ENCODE assay signal across 1 cellular context in the genomic region with DNA sequence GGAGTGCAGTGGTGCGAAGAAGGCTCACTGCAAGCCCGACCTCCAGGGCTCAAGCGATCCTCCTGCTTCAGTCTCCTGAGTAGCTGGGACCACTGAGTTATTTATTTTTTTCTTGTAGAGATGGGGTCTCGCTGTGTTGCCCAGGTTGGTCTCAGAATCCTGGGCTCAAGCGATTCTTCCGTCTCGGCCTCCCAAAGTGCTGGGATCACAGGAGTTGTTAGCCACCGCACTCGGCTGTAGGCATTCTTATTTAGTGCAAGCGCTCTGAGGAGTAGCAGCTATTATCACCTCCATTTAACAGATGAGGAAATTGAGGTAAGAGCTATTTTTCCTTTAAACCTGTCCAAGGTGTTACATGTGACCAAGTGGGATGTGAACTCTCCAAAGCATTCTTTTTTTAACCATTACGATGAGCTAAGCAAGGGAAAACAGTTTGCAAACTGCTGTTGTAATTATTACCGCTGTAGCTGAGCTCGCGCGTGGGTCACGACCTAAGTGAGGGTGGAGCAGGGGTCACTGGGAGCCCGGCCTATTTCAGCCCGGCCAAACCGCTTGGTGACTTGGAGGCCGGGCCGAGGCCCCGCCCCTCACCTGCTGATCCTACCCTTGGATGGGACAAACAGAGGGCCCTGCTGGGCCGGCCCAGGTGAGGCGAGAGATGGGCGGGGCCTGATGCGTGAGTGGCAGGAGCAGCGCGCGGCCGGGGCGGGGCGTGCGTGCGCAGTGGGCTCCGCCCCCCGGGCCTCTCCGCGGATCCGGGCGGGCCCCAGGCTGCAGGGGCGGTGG.
TF ChIP-seq lines count a peak whose summit lies in the region.

No MANE protein-coding gene starts in this region.

TF ChIP-seq in HepG2, 621 proteins besides CTCF, POLR2A, EP300 and RAD21 (continued from another document and continues in another):
- TF ChIP-seq, protein P1, sequence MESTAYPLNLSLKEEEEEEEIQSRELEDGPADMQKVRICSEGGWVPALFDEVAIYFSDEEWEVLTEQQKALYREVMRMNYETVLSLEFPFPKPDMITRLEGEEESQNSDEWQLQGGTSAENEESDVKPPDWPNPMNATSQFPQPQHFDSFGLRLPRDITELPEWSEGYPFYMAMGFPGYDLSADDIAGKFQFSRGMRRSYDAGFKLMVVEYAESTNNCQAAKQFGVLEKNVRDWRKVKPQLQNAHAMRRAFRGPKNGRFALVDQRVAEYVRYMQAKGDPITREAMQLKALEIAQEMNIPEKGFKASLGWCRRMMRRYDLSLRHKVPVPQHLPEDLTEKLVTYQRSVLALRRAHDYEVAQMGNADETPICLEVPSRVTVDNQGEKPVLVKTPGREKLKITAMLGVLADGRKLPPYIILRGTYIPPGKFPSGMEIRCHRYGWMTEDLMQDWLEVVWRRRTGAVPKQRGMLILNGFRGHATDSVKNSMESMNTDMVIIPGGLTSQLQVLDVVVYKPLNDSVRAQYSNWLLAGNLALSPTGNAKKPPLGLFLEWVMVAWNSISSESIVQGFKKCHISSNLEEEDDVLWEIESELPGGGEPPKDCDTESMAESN (CRISPR knock-in tag; conservative IDR thresholded peaks at IDR 0.05), result no peak
- TF ChIP-seq ZNF33B (CRISPR knock-in tag; IDR thresholded peaks at IDR 0.05) (no peak), ZNF446 (CRISPR knock-in tag; IDR thresholded peaks at IDR 0.05) (no peak), ATF7-NPFF (CRISPR knock-in tag; IDR thresholded peaks at IDR 0.05; ENCODE audit: low read depth) (no peak), ZNF563 (CRISPR knock-in tag; IDR thresholded peaks at IDR 0.05) (no peak), NR2F6 (IDR thresholded peaks at IDR 0.05) (no peak), NR2F6 (CRISPR knock-in tag; IDR thresholded peaks at IDR 0.05) (peak; percentile 33; the same call in 1 of the 2 replicates), ZNF7 (CRISPR knock-in tag; IDR thresholded peaks at IDR 0.05) (no peak), ZNF121 (CRISPR knock-in tag; IDR thresholded peaks at IDR 0.05) (peak; percentile 96), ZNF33A (CRISPR knock-in tag; IDR thresholded peaks at IDR 0.05; ENCODE audit: borderline replicate concordance) (no peak), ZFY (CRISPR knock-in tag; IDR thresholded peaks at IDR 0.05) (peak; percentile 25; the same call in 1 of the 2 replicates), CBFB (CRISPR knock-in tag; IDR thresholded peaks at IDR 0.05) (no peak), KAT7 (CRISPR knock-in tag; IDR thresholded peaks at IDR 0.05; ENCODE audit: borderline replicate concordance) (no peak), KLF13 (CRISPR knock-in tag; IDR thresholded peaks at IDR 0.05) (no peak), NFRKB (IDR thresholded peaks at IDR 0.05) (no peak), PHB2 (IDR thresholded peaks at IDR 0.05; ENCODE audit: partially characterized antibody) (no peak), ZNF160 (CRISPR knock-in tag; IDR thresholded peaks at IDR 0.05) (no peak), ZNF430 (CRISPR knock-in tag; IDR thresholded peaks at IDR 0.05) (no peak), GZF1 (CRISPR knock-in tag; IDR thresholded peaks at IDR 0.05) (no peak), KLF15 (CRISPR knock-in tag; IDR thresholded peaks at IDR 0.05; ENCODE audit: borderline replicate concordance) (no peak), ZNF569 (CRISPR knock-in tag; IDR thresholded peaks at IDR 0.05; ENCODE audit: borderline replicate concordance) (no peak), CBX2 (IDR thresholded peaks at IDR 0.05; ENCODE audit: low read depth, low read length) (no peak), CBX2 (CRISPR knock-in tag; IDR thresholded peaks at IDR 0.05; ENCODE audit: low read depth) (no peak), KMT2A (CRISPR knock-in tag; IDR thresholded peaks at IDR 0.05) (no peak), ZNF205 (CRISPR knock-in tag; IDR thresholded peaks at IDR 0.05) (no peak), ZNF598 (CRISPR knock-in tag; IDR thresholded peaks at IDR 0.05; ENCODE audit: borderline replicate concordance) (no peak), BRD4 (CRISPR knock-in tag; IDR thresholded peaks at IDR 0.05) (no peak), ETV6 (CRISPR knock-in tag; conservative IDR thresholded peaks at IDR 0.05) (no peak), FOXP1 (IDR thresholded peaks at IDR 0.05) (no peak), FOXP1 (CRISPR knock-in tag; IDR thresholded peaks at IDR 0.05) (no peak), SMARCC2 (IDR thresholded peaks at IDR 0.05) (no peak)
- TF ChIP-seq, protein P2, sequence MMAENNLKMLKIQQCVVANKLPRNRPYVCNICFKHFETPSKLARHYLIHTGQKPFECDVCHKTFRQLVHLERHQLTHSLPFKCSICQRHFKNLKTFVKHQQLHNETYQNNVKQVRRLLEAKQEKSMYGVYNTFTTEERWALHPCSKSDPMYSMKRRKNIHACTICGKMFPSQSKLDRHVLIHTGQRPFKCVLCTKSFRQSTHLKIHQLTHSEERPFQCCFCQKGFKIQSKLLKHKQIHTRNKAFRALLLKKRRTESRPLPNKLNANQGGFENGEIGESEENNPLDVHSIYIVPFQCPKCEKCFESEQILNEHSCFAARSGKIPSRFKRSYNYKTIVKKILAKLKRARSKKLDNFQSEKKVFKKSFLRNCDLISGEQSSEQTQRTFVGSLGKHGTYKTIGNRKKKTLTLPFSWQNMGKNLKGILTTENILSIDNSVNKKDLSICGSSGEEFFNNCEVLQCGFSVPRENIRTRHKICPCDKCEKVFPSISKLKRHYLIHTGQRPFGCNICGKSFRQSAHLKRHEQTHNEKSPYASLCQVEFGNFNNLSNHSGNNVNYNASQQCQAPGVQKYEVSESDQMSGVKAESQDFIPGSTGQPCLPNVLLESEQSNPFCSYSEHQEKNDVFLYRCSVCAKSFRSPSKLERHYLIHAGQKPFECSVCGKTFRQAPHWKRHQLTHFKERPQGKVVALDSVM (CRISPR knock-in tag; IDR thresholded peaks at IDR 0.05), result 0 out of 2 replicates have a peak, but pooled peaks have one; percentile 11
- TF ChIP-seq, protein P3, sequence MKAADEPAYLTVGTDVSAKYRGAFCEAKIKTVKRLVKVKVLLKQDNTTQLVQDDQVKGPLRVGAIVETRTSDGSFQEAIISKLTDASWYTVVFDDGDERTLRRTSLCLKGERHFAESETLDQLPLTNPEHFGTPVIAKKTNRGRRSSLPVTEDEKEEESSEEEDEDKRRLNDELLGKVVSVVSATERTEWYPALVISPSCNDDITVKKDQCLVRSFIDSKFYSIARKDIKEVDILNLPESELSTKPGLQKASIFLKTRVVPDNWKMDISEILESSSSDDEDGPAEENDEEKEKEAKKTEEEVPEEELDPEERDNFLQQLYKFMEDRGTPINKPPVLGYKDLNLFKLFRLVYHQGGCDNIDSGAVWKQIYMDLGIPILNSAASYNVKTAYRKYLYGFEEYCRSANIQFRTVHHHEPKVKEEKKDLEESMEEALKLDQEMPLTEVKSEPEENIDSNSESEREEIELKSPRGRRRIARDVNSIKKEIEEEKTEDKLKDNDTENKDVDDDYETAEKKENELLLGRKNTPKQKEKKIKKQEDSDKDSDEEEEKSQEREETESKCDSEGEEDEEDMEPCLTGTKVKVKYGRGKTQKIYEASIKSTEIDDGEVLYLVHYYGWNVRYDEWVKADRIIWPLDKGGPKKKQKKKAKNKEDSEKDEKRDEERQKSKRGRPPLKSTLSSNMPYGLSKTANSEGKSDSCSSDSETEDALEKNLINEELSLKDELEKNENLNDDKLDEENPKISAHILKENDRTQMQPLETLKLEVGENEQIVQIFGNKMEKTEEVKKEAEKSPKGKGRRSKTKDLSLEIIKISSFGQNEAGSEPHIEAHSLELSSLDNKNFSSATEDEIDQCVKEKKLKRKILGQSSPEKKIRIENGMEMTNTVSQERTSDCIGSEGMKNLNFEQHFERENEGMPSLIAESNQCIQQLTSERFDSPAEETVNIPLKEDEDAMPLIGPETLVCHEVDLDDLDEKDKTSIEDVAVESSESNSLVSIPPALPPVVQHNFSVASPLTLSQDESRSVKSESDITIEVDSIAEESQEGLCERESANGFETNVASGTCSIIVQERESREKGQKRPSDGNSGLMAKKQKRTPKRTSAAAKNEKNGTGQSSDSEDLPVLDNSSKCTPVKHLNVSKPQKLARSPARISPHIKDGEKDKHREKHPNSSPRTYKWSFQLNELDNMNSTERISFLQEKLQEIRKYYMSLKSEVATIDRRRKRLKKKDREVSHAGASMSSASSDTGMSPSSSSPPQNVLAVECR (CRISPR knock-in tag; IDR thresholded peaks at IDR 0.05; ENCODE audit: borderline replicate concordance), result no peak
- TF ChIP-seq, protein P4, sequence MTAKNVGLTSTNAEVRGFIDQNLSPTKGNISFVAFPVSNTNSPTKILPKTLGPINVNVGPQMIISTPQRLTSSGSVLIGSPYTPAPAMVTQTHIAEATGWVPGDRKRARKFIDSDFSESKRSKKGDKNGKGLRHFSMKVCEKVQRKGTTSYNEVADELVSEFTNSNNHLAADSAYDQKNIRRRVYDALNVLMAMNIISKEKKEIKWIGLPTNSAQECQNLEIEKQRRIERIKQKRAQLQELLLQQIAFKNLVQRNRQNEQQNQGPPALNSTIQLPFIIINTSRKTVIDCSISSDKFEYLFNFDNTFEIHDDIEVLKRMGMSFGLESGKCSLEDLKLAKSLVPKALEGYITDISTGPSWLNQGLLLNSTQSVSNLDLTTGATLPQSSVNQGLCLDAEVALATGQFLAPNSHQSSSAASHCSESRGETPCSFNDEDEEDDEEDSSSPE (CRISPR knock-in tag; IDR thresholded peaks at IDR 0.05), result no peak
- TF ChIP-seq, protein P5, sequence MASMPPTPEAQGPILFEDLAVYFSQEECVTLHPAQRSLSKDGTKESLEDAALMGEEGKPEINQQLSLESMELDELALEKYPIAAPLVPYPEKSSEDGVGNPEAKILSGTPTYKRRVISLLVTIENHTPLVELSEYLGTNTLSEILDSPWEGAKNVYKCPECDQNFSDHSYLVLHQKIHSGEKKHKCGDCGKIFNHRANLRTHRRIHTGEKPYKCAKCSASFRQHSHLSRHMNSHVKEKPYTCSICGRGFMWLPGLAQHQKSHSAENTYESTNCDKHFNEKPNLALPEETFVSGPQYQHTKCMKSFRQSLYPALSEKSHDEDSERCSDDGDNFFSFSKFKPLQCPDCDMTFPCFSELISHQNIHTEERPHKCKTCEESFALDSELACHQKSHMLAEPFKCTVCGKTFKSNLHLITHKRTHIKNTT (CRISPR knock-in tag; IDR thresholded peaks at IDR 0.05), result no peak
- TF ChIP-seq, protein P6, sequence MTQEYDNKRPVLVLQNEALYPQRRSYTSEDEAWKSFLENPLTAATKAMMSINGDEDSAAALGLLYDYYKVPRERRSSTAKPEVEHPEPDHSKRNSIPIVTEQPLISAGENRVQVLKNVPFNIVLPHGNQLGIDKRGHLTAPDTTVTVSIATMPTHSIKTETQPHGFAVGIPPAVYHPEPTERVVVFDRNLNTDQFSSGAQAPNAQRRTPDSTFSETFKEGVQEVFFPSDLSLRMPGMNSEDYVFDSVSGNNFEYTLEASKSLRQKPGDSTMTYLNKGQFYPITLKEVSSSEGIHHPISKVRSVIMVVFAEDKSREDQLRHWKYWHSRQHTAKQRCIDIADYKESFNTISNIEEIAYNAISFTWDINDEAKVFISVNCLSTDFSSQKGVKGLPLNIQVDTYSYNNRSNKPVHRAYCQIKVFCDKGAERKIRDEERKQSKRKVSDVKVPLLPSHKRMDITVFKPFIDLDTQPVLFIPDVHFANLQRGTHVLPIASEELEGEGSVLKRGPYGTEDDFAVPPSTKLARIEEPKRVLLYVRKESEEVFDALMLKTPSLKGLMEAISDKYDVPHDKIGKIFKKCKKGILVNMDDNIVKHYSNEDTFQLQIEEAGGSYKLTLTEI (CRISPR knock-in tag; conservative IDR thresholded peaks at IDR 0.05), result no peak
- TF ChIP-seq, protein P7, sequence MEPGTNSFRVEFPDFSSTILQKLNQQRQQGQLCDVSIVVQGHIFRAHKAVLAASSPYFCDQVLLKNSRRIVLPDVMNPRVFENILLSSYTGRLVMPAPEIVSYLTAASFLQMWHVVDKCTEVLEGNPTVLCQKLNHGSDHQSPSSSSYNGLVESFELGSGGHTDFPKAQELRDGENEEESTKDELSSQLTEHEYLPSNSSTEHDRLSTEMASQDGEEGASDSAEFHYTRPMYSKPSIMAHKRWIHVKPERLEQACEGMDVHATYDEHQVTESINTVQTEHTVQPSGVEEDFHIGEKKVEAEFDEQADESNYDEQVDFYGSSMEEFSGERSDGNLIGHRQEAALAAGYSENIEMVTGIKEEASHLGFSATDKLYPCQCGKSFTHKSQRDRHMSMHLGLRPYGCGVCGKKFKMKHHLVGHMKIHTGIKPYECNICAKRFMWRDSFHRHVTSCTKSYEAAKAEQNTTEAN (CRISPR knock-in tag; conservative IDR thresholded peaks at IDR 0.05), result no peak
- TF ChIP-seq, protein P8, sequence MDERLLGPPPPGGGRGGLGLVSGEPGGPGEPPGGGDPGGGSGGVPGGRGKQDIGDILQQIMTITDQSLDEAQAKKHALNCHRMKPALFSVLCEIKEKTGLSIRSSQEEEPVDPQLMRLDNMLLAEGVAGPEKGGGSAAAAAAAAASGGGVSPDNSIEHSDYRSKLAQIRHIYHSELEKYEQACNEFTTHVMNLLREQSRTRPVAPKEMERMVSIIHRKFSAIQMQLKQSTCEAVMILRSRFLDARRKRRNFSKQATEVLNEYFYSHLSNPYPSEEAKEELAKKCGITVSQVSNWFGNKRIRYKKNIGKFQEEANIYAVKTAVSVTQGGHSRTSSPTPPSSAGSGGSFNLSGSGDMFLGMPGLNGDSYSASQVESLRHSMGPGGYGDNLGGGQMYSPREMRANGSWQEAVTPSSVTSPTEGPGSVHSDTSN (CRISPR knock-in tag; IDR thresholded peaks at IDR 0.05), result peak; percentile 80
- TF ChIP-seq, protein P9, sequence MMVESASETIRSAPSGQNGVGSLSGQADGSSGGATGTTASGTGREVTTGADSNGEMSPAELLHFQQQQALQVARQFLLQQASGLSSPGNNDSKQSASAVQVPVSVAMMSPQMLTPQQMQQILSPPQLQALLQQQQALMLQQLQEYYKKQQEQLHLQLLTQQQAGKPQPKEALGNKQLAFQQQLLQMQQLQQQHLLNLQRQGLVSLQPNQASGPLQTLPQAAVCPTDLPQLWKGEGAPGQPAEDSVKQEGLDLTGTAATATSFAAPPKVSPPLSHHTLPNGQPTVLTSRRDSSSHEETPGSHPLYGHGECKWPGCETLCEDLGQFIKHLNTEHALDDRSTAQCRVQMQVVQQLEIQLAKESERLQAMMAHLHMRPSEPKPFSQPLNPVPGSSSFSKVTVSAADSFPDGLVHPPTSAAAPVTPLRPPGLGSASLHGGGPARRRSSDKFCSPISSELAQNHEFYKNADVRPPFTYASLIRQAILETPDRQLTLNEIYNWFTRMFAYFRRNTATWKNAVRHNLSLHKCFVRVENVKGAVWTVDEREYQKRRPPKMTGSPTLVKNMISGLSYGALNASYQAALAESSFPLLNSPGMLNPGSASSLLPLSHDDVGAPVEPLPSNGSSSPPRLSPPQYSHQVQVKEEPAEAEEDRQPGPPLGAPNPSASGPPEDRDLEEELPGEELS (CRISPR knock-in tag; IDR thresholded peaks at IDR 0.05), result peak; percentile 24; the same call in 1 of the 2 replicates
- TF ChIP-seq, protein P10, sequence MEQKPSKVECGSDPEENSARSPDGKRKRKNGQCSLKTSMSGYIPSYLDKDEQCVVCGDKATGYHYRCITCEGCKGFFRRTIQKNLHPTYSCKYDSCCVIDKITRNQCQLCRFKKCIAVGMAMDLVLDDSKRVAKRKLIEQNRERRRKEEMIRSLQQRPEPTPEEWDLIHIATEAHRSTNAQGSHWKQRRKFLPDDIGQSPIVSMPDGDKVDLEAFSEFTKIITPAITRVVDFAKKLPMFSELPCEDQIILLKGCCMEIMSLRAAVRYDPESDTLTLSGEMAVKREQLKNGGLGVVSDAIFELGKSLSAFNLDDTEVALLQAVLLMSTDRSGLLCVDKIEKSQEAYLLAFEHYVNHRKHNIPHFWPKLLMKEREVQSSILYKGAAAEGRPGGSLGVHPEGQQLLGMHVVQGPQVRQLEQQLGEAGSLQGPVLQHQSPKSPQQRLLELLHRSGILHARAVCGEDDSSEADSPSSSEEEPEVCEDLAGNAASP (CRISPR knock-in tag; IDR thresholded peaks at IDR 0.05; ENCODE audit: borderline replicate concordance), result no peak
- TF ChIP-seq, protein P11, sequence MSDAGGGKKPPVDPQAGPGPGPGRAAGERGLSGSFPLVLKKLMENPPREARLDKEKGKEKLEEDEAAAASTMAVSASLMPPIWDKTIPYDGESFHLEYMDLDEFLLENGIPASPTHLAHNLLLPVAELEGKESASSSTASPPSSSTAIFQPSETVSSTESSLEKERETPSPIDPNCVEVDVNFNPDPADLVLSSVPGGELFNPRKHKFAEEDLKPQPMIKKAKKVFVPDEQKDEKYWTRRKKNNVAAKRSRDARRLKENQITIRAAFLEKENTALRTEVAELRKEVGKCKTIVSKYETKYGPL (CRISPR knock-in tag; IDR thresholded peaks at IDR 0.05), result no peak
